ENCODE assay signal across 21 cellular contexts in genomic region chr4:100206850-100207249, GRCh38. TPM values are rescaled to one million over a fixed set of nuclear protein-coding genes. Genes with fewer than 3 reads are reported as not detected.
DNase-seq lines count a peak whose midpoint lies in the region; ATAC-seq and TF ChIP-seq lines count a peak whose summit lies in the region.
"Had no signal": no experiment of that assay in that cellular context is flagged by ENCODE, and none has a peak within 500 bp of the region (broad histone marks: within the 10 kb centered on the region; RNA-seq: fewer than 3 reads in every experiment).

No MANE protein-coding gene starts in this region.

- H3K9ac ChIP-seq in MM.1S (ENCODE audit: low read length) (no peak overlapping the region), adipocyte (ENCODE audit: low read length) (no peak overlapping the region)

- H3K4me1 ChIP-seq in MM.1S (ENCODE audit: low read length): peaks cover 34% of the 10 kb centered on the region
- peaks cover 9% of the 10 kb centered on the region for H3K4me1 ChIP-seq in adipocyte (ENCODE audit: control insufficient read depth, insufficient read depth, low read length)
- no peaks in the 10 kb centered on the region for H3K4me1 ChIP-seq in gastroesophageal sphincter

- peaks cover 14 to 28% of the 10 kb centered on the region in 2 donors for H3K4me1 Mint-ChIP-seq in stimulated activated naive B cell treated with anti-CD40 and anti-IgM and Interleukin-4, amounts not matched to agents 10 μg/mL and 1 μg/mL and 100 μg/mL, for 72 hours
- H3K4me1 Mint-ChIP-seq: B cell had no signal

- TF ChIP-seq CTCF in MM.1S (IDR thresholded peaks at IDR 0.05; ENCODE audit: low read length) (no peak), gastroesophageal sphincter (IDR thresholded peaks at IDR 0.05) (no peak)

- no peaks in the 10 kb centered on the region for H4K20me1 ChIP-seq in MM.1S (ENCODE audit: insufficient read depth, low read length)

- peak; percentile 27 for ATAC-seq in GM18858 (IDR thresholded peaks at IDR 0.05; ENCODE audit: unreplicated experiment)
- peak; percentile 19 to 40 for ATAC-seq in stimulated activated naive B cell treated with anti-CD40 and anti-IgM and Interleukin-4, amounts not matched to agents 10 μg/mL and 1 μg/mL and 100 μg/mL, for 72 hours (replicated peaks)
- ATAC-seq in gastroesophageal sphincter: no peak
- ATAC-seq: CD8-positive, alpha-beta T cell; PC-3 had no signal

- H3K4me2 ChIP-seq in MM.1S (ENCODE audit: low read depth, low read length): peak overlapping the region; percentile 12; the same call in 1 of the 2 replicates

- H3K9me3 ChIP-seq in MM.1S (replicated peaks; ENCODE audit: insufficient read depth, low read length) (no peaks in the 10 kb centered on the region), adipocyte (ENCODE audit: control insufficient read depth, low read length) (no peaks in the 10 kb centered on the region), gastroesophageal sphincter (no peaks in the 10 kb centered on the region)
- H3K9me3 ChIP-seq: SJSA1 had no signal

- H3K36me3 ChIP-seq in MM.1S (replicated peaks; ENCODE audit: insufficient read depth, low read length): no peaks in the 10 kb centered on the region
- no peaks in the 10 kb centered on the region for H3K36me3 ChIP-seq in adipocyte (ENCODE audit: control insufficient read depth, insufficient read depth, low read length, severe bottlenecking)
- H3K36me3 ChIP-seq in gastroesophageal sphincter: no peaks in the 10 kb centered on the region
- H3K36me3 ChIP-seq: SJSA1 had no signal

- DNase-seq in MM.1S: peak; percentile 40
- peak; percentile 14 for DNase-seq in adipocyte (ENCODE audit: low read depth)
- DNase-seq in stimulated activated naive B cell treated with anti-CD40 and anti-IgM and Interleukin-4, amounts not matched to agents 10 μg/mL and 1 μg/mL and 100 μg/mL, for 72 hours: no peak
- DNase-seq in kidney tubule cell (ENCODE audit: low spot score): no peak
- no peak for DNase-seq in head of caudate nucleus
- DNase-seq: CD8-positive, alpha-beta T cell; DMS79; GOT3; NCI-H1436 treated with DMSO at 0.1 percent for 48 hours; NCI-H2029 treated with DMSO at 0.1 percent for 48 hours; NCI-H2171 treated with DMSO at 0.1 percent for 48 hours; NCI-H446 treated with DMSO at 0.1 percent for 48 hours; NCI-H748 treated with DMSO at 0.1 percent for 48 hours; PC-3 had no signal

- no peak for TF ChIP-seq POLR2A in gastroesophageal sphincter (IDR thresholded peaks at IDR 0.05)

- H3K79me2 ChIP-seq in MM.1S (ENCODE audit: low read length): no peaks in the 10 kb centered on the region

- H3K4me3 ChIP-seq in MM.1S (ENCODE audit: low read length) (no peak overlapping the region), adipocyte (ENCODE audit: low read length) (no peak overlapping the region), gastroesophageal sphincter (no peak overlapping the region)
- H3K4me3 ChIP-seq: SJSA1 had no signal

- H3K9me3 Mint-ChIP-seq in stimulated activated naive B cell treated with anti-CD40 and anti-IgM and Interleukin-4, amounts not matched to agents 10 μg/mL and 1 μg/mL and 100 μg/mL, for 72 hours: no peaks in the 10 kb centered on the region
- H3K9me3 Mint-ChIP-seq: CD8-positive, alpha-beta T cell; IgD-negative memory B cell had no signal

- peaks cover 0 to 14% of the 10 kb centered on the region in 2 donors for H3K27me3 Mint-ChIP-seq in stimulated activated naive B cell treated with anti-CD40 and anti-IgM and Interleukin-4, amounts not matched to agents 10 μg/mL and 1 μg/mL and 100 μg/mL, for 72 hours

- H3K36me3 Mint-ChIP-seq in stimulated activated naive B cell treated with anti-CD40 and anti-IgM and Interleukin-4, amounts not matched to agents 10 μg/mL and 1 μg/mL and 100 μg/mL, for 72 hours: no peaks in the 10 kb centered on the region
- H3K36me3 Mint-ChIP-seq: CD8-positive, alpha-beta T cell; IgD-negative memory B cell had no signal

- H3K27me3 ChIP-seq in MM.1S (replicated peaks; ENCODE audit: insufficient read depth, low read length) (no peaks in the 10 kb centered on the region), adipocyte (replicated peaks; ENCODE audit: control insufficient read depth, insufficient read depth, low read length) (no peaks in the 10 kb centered on the region), gastroesophageal sphincter (no peaks in the 10 kb centered on the region)
- H3K27me3 ChIP-seq: SJSA1 had no signal

- H3K27ac ChIP-seq in MM.1S (ENCODE audit: low read length) (no peak overlapping the region), gastroesophageal sphincter (no peak overlapping the region)
- H3K27ac ChIP-seq: RWPE1, SJSA1 had no signal

- no peaks in the 10 kb centered on the region for H3K9me2 ChIP-seq in MM.1S (replicated peaks; ENCODE audit: insufficient read depth, low read length)

- H3K27ac Mint-ChIP-seq in stimulated activated naive B cell treated with anti-CD40 and anti-IgM and Interleukin-4, amounts not matched to agents 10 μg/mL and 1 μg/mL and 100 μg/mL, for 72 hours: no peak overlapping the region
- H3K27ac Mint-ChIP-seq: B cell; CD8-positive, alpha-beta T cell; IgD-negative memory B cell had no signal

- no peak for TF ChIP-seq EP300 in gastroesophageal sphincter (IDR thresholded peaks at IDR 0.05)

- intact Hi-C loops in head of caudate nucleus (cut with DNase I): no loop called here

- no peaks in the 10 kb centered on the region for H3F3A ChIP-seq in MM.1S (ENCODE audit: insufficient read depth, low read length)

- no peak overlapping the region for H3K4me3 Mint-ChIP-seq in stimulated activated naive B cell treated with anti-CD40 and anti-IgM and Interleukin-4, amounts not matched to agents 10 μg/mL and 1 μg/mL and 100 μg/mL, for 72 hours
- H3K4me3 Mint-ChIP-seq: B cell; CD8-positive, alpha-beta T cell; IgD-negative memory B cell had no signal

- H2AFZ ChIP-seq in MM.1S (ENCODE audit: low read length): no peak overlapping the region

RNA-seq across cellular contexts. Expression of gene DDIT4L, which starts 16.6 kb away (rescaled TPM):
- 1 to 10 TPM in 3 of 4 donors, under 1 TPM in 1; 0.77 to 5.0 (median 3.0) TPM for total RNA-seq in gastroesophageal sphincter
- total RNA-seq: B cell, HT1080, PC-3 had no signal

Comparison
In these comparisons a context has a peak if more than half of its experiments do, and no peak if none do; other contexts are left out.
1. DNase-seq: peak in MM.1S (single experiment) and adipocyte (single experiment); none in stimulated activated naive B cell treated with anti-CD40 and anti-IgM and Interleukin-4, amounts not matched to agents 10 μg/mL and 1 μg/mL and 100 μg/mL, for 72 hours (single experiment), kidney tubule cell (single experiment) and head of caudate nucleus (0 of 42).